17 cellular contexts compared by ENCODE assay signal in the genomic region with DNA sequence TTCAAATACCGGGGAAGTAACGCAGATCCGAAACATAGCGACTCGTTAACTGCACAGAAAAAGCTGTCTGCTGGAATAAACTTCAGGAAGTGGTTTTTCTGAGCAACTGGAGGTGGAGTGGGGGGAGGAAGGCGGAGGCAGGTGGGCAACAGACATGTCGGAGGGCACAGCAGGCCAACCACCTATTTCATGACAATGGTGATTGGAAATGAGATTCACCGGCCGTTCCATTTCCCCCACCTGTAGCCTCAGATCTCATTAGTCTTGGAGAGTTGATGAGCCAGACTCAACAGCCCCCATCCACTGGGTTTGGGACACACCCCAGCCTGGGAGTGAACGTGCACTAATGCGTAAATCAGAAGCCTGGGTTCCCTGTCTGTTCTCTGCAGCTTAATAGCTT. TPM values are rescaled to one million over a fixed set of nuclear protein-coding genes. Genes with fewer than 3 reads are reported as not detected.
DNase-seq lines count a peak whose midpoint lies in the region; ATAC-seq and TF ChIP-seq lines count a peak whose summit lies in the region.
"Had no signal": no experiment of that assay in that cellular context is flagged by ENCODE, and none has a peak within 500 bp of the region (broad histone marks: within the 10 kb centered on the region; RNA-seq: fewer than 3 reads in every experiment).

No MANE protein-coding gene starts in this region.

- no TSS peak for BruUV-seq in Calu3 (replicated peaks; lab: Mats Ljungman, UMichigan)

- DNase-seq in T-helper 2 cell treated with Interferon-gamma antibody and Interleukin-4, amounts not matched to agents 5 μg/mL and 100 μg/mL, for 36 hours (ENCODE audit: low spot score) = no peak
- no peak for DNase-seq in T-helper 2 cell
- peak; percentile 33 for DNase-seq in GDM1 (lab: John Stamatoyannopoulos, UW)
- no peak for DNase-seq in activated T-helper 2 cell treated with anti-CD3 and anti-CD28 coated beads, Interferon-gamma antibody, Interleukin-2, Interleukin-4, amounts not matched to agents 10 μg/mL and 5 μg/mL and 100 μg/mL, durations not matched to agents 14 hours and 24 hours and 36 hours (ENCODE audit: low spot score)
- no peak for DNase-seq in natural killer cell
- DNase-seq in T-helper 1 cell = no peak
- no peak for DNase-seq in Calu3
- DNase-seq: C1 segment of cervical spinal cord; DMS79 treated with DMSO at 0.1 percent for 48 hours; HCEC 1CT; heart right ventricle; NCI-H1694; NCI-H2227 treated with DMSO at 0.1 percent for 48 hours; NK-92 treated with Interleukin-12 subunit alpha and Interleukin-12 subunit beta, amount 100 ng/mL, for 24 hours; RPMI8226; upper lobe of left lung had no signal

- H3K27me3 Mint-ChIP-seq in T-helper 2 cell treated with Interferon-gamma antibody and Interleukin-4, amounts not matched to agents 5 μg/mL and 100 μg/mL, for 36 hours (ENCODE audit: low read depth) = no peaks in the 10 kb centered on the region
- H3K27me3 Mint-ChIP-seq in activated T-helper 2 cell treated with anti-CD3 and anti-CD28 coated beads, Interferon-gamma antibody, Interleukin-2, Interleukin-4, amounts not matched to agents 10 μg/mL and 5 μg/mL and 100 μg/mL, durations not matched to agents 14 hours and 24 hours and 36 hours (ENCODE audit: low read depth) = no peaks in the 10 kb centered on the region
- H3K27me3 Mint-ChIP-seq in natural killer cell (ENCODE audit: low read depth in 2 of 2) (no peaks in the 10 kb centered on the region), Calu3 (ENCODE audit: unreplicated experiment) (no peaks in the 10 kb centered on the region)

- peak overlapping the region; percentile 74 for H3K4me3 Mint-ChIP-seq in T-helper 2 cell treated with Interferon-gamma antibody and Interleukin-4, amounts not matched to agents 5 μg/mL and 100 μg/mL, for 36 hours
- peak overlapping the region; percentile 42 for H3K4me3 Mint-ChIP-seq in activated T-helper 2 cell treated with anti-CD3 and anti-CD28 coated beads, Interferon-gamma antibody, Interleukin-2, Interleukin-4, amounts not matched to agents 10 μg/mL and 5 μg/mL and 100 μg/mL, durations not matched to agents 14 hours and 24 hours and 36 hours (ENCODE audit: low read depth)
- H3K4me3 Mint-ChIP-seq in natural killer cell = peak overlapping the region; percentile 45
- no peak overlapping the region for H3K4me3 Mint-ChIP-seq in Calu3 (ENCODE audit: low read depth, unreplicated experiment)

- CTCF ChIA-PET in Calu3 (lab: Charles Lee) = no interaction called here

- TF ChIP-seq CTCF in natural killer cell (IDR thresholded peaks at IDR 0.05) (no peak), Calu3 (IDR thresholded peaks at IDR 0.05; ENCODE audit: unreplicated experiment) (no peak)

- H3K27ac Mint-ChIP-seq in T-helper 2 cell treated with Interferon-gamma antibody and Interleukin-4, amounts not matched to agents 5 μg/mL and 100 μg/mL, for 36 hours = peak overlapping the region; percentile 31
- peak overlapping the region; percentile 21 for H3K27ac Mint-ChIP-seq in activated T-helper 2 cell treated with anti-CD3 and anti-CD28 coated beads, Interferon-gamma antibody, Interleukin-2, Interleukin-4, amounts not matched to agents 10 μg/mL and 5 μg/mL and 100 μg/mL, durations not matched to agents 14 hours and 24 hours and 36 hours
- H3K27ac Mint-ChIP-seq in natural killer cell (peak overlapping the region in 1 of 2 donors; percentile 51), Calu3 (ENCODE audit: unreplicated experiment) (no peak overlapping the region)

- no peaks in the 10 kb centered on the region for H3K9me3 Mint-ChIP-seq in T-helper 2 cell treated with Interferon-gamma antibody and Interleukin-4, amounts not matched to agents 5 μg/mL and 100 μg/mL, for 36 hours
- no peaks in the 10 kb centered on the region for H3K9me3 Mint-ChIP-seq in activated T-helper 2 cell treated with anti-CD3 and anti-CD28 coated beads, Interferon-gamma antibody, Interleukin-2, Interleukin-4, amounts not matched to agents 10 μg/mL and 5 μg/mL and 100 μg/mL, durations not matched to agents 14 hours and 24 hours and 36 hours
- H3K9me3 Mint-ChIP-seq in natural killer cell (no peaks in the 10 kb centered on the region), Calu3 (ENCODE audit: low read depth, unreplicated experiment) (no peaks in the 10 kb centered on the region)

- intact Hi-C loops in activated T-helper 2 cell treated with anti-CD3 and anti-CD28 coated beads, Interferon-gamma antibody, Interleukin-2, Interleukin-4, amounts not matched to agents 10 μg/mL and 5 μg/mL and 100 μg/mL, durations not matched to agents 14 hours and 24 hours and 36 hours (cut with micrococcal nuclease) = no loop called here
- intact Hi-C loops in natural killer cell (cut with micrococcal nuclease) = no loop called here
- intact Hi-C loops in Calu3 (cut with micrococcal nuclease; ENCODE audit: unreplicated experiment) = no loop called here

- H3K4me1 Mint-ChIP-seq in T-helper 2 cell treated with Interferon-gamma antibody and Interleukin-4, amounts not matched to agents 5 μg/mL and 100 μg/mL, for 36 hours (ENCODE audit: low read depth) = peaks cover 35% of the 10 kb centered on the region
- H3K4me1 Mint-ChIP-seq in activated T-helper 2 cell treated with anti-CD3 and anti-CD28 coated beads, Interferon-gamma antibody, Interleukin-2, Interleukin-4, amounts not matched to agents 10 μg/mL and 5 μg/mL and 100 μg/mL, durations not matched to agents 14 hours and 24 hours and 36 hours (ENCODE audit: low read depth) = peaks cover 41% of the 10 kb centered on the region
- peaks cover 47 to 55% of the 10 kb centered on the region in 2 donors for H3K4me1 Mint-ChIP-seq in natural killer cell
- H3K4me1 Mint-ChIP-seq in Calu3 (ENCODE audit: low read depth, unreplicated experiment) = peaks cover 9% of the 10 kb centered on the region

- ATAC-seq in natural killer cell (no peak), esophagus mucosa (no peak)
- ATAC-seq: heart right ventricle had no signal

- peaks cover 2% of the 10 kb centered on the region for H3K36me3 Mint-ChIP-seq in T-helper 2 cell treated with Interferon-gamma antibody and Interleukin-4, amounts not matched to agents 5 μg/mL and 100 μg/mL, for 36 hours (ENCODE audit: low read depth)
- H3K36me3 Mint-ChIP-seq in activated T-helper 2 cell treated with anti-CD3 and anti-CD28 coated beads, Interferon-gamma antibody, Interleukin-2, Interleukin-4, amounts not matched to agents 10 μg/mL and 5 μg/mL and 100 μg/mL, durations not matched to agents 14 hours and 24 hours and 36 hours (ENCODE audit: low read depth) = peaks cover 3% of the 10 kb centered on the region
- no peaks in the 10 kb centered on the region for H3K36me3 Mint-ChIP-seq in natural killer cell
- H3K36me3 Mint-ChIP-seq in Calu3 (ENCODE audit: insufficient read depth, unreplicated experiment) = no peaks in the 10 kb centered on the region

RNA-seq across cellular contexts. Expression of a gene that starts 7.7 kb away (rescaled TPM):
- total RNA-seq in activated T-helper 2 cell treated with anti-CD3 and anti-CD28 coated beads, Interferon-gamma antibody, Interleukin-2, Interleukin-4, amounts not matched to agents 10 μg/mL and 5 μg/mL and 100 μg/mL, durations not matched to agents 14 hours and 24 hours and 36 hours = 9.8 and 11.1 TPM in 2 replicates
- total RNA-seq in natural killer cell (10 to 100 TPM; 57.1 to 79.8 (median 72.6) TPM), esophagus mucosa (32.3 TPM), Calu3 (2022) (not detected in 2 replicates)

RNA-seq across cellular contexts. Expression of a gene that starts 50.6 kb away (rescaled TPM):
- total RNA-seq in activated T-helper 2 cell treated with anti-CD3 and anti-CD28 coated beads, Interferon-gamma antibody, Interleukin-2, Interleukin-4, amounts not matched to agents 10 μg/mL and 5 μg/mL and 100 μg/mL, durations not matched to agents 14 hours and 24 hours and 36 hours = 0.16 and 0.46 TPM in 2 replicates
- 10 to 100 TPM in 1 of 3 donors, 1 to 10 TPM in 2; 2.2 to 12.0 (median 3.3) TPM for total RNA-seq in natural killer cell
- total RNA-seq in esophagus mucosa = 3.5 TPM
- 4.9 and 7.6 TPM in 2 replicates for total RNA-seq in Calu3 (2022)

Comparison
In these comparisons a context has a peak if more than half of its experiments do, and no peak if none do; other contexts are left out.
1. RNA of a gene that starts 7.7 kb away (total RNA-seq): 57.1 to 79.8 TPM in natural killer cell, 32.3 TPM in esophagus mucosa (single experiment) and 9.8 to 11.1 TPM in activated T-helper 2 cell treated with anti-CD3 and anti-CD28 coated beads, Interferon-gamma antibody, Interleukin-2, Interleukin-4, amounts not matched to agents 10 μg/mL and 5 μg/mL and 100 μg/mL, durations not matched to agents 14 hours and 24 hours and 36 hours; not detected in Calu3; every median in the first group is over 10 times any median in the second.